In the genomic region with DNA sequence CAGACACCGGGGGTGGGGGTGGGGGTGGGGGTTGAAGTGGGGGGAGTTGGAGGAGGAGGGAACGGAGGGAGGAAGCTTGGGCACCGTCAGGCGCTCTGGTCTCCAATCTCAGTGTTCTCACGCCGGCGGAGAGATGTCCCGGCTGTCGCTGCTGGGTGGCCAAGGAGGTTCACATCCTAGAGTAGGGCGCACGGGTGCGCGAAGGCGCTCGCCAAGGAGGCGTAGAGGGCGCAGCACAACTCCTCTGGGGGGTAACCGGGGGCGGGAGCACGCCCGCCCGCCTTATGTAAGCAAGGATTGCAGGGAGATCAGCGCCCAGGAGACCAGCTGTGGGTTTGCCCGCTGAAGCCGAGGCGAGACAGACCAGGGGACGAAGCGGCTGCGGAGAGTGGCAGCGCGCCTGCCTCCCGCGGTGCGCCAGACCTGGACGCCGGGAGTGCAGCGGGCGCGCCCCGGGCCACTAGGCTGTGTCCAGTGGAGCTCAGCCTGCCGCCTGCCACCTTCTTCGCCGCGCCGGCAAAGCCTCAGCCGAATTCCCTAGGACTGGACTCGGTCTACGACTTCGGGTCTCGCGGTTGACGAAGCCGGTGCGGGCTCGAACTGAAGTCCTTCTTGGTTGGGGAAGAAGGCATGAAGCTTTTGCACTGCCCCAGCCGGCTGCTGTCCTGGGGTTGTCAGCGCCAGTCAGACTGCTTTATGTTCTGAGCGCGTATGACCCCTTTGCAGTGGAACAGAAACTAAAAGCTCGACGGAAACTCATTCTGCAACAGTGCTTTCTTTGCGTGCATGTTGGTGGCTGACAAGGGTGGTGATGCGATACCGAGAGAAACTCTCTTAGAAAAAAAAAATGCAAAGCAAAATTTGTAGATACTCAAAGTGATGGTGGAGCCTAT, we compare ENCODE assay signal across 8 cellular contexts. TPM values are rescaled to one million over a fixed set of nuclear protein-coding genes. Genes with fewer than 3 reads are reported as not detected.
A peak's percentile ranks its signal among the peaks of the same experiment; 100 is the strongest.
DNase-seq lines count a peak whose midpoint lies in the region; ATAC-seq and TF ChIP-seq lines count a peak whose summit lies in the region.

No MANE protein-coding gene starts in this region.

- TF ChIP-seq CTCF in body of pancreas (IDR thresholded peaks at IDR 0.05) (no peak), sigmoid colon (IDR thresholded peaks at IDR 0.05) (no peak)

- H3K9me2 ChIP-seq in GM23248 (ENCODE audit: insufficient read depth), result no peaks in the 10 kb centered on the region

- peak overlapping the region; percentile 41; the same call in 1 of the 2 replicates for H2AFZ ChIP-seq in GM23248

- H3K9ac ChIP-seq in GM23248 (no peak overlapping the region), iPS-20b (ENCODE audit: low read depth, low read length) (peak overlapping the region; percentile 62; the same call in 1 of the 2 replicates)

- intact Hi-C loops in body of pancreas (cut with DNase I) (no loop called here), sigmoid colon (cut with DNase I) (loop anchor here (5.0 kb wide), 1 partner anchor 382 kb away; no protein-coding TSS in a partner anchor)

- no peaks in the 10 kb centered on the region for H3K36me3 ChIP-seq in GM23248 (ENCODE audit: low read depth)
- no peaks in the 10 kb centered on the region for H3K36me3 ChIP-seq in body of pancreas (replicated peaks in 1 of 2; ENCODE audit: insufficient read depth in 1 of 2, low read depth in 2 of 2)
- no peaks in the 10 kb centered on the region for H3K36me3 ChIP-seq in iPS-20b (ENCODE audit: insufficient read depth, low read depth, low read length)
- H3K36me3 ChIP-seq in sigmoid colon, result no peaks in the 10 kb centered on the region

- no peaks in the 10 kb centered on the region for H3K79me2 ChIP-seq in GM23248 (ENCODE audit: insufficient read depth)

- in situ Hi-C loops in GM23248 (cut with MboI), result no loop called here

- TF ChIP-seq EP300 in sigmoid colon (IDR thresholded peaks at IDR 0.05), result no peak

- ATAC-seq in body of pancreas, result peak; percentile 30

- DNase-seq in NCI-H524 (lab: John Stamatoyannopoulos, UW) (peak; percentile 25 to 51), NCI-H524 treated with DMSO at 0.1 percent for 48 hours (lab: John Stamatoyannopoulos, UW) (no peak), GM23248 (peak; percentile 19), MV-4-11 (lab: John Stamatoyannopoulos, UW) (peak; percentile 60), body of pancreas (peak; percentile 10 to 31 (median 21)), sigmoid colon (peak; percentile 62), GM19240 (ENCODE audit: insufficient read length, low spot score) (no peak)

- no peak for TF ChIP-seq POLR2A in body of pancreas (IDR thresholded peaks at IDR 0.05)
- no peak for TF ChIP-seq POLR2A in sigmoid colon (IDR thresholded peaks at IDR 0.05)

- WGBS in GM23248 (ENCODE audit: low coverage in 1 of 2, low lambda C conversion rate in 2 of 2, missing lambda C conversion rate in 2 of 2), 2 experiments, result 5% methylated on average over 54 to 56 of the region's 64 CpGs
- WGBS in body of pancreas, 2 donors, result 0 to 1% methylated on average over 51 to 56 of the region's 64 CpGs
- 1% methylated on average over 64 of the region's 64 CpGs for WGBS in sigmoid colon, 2 donors

- H3K4me1 ChIP-seq in GM23248 (ENCODE audit: insufficient read depth), result no peaks in the 10 kb centered on the region
- H3K4me1 ChIP-seq in body of pancreas, result peaks cover 23% of the 10 kb centered on the region
- H3K4me1 ChIP-seq in iPS-20b (ENCODE audit: insufficient read depth, low read length), result peaks cover 9% of the 10 kb centered on the region; the same call in 1 of the 2 replicates
- peaks cover 0 to 27% (median 20%) of the 10 kb centered on the region in 4 donors for H3K4me1 ChIP-seq in sigmoid colon

- no peaks in the 10 kb centered on the region for H4K20me1 ChIP-seq in GM23248 (ENCODE audit: insufficient read depth)

- no peaks in the 10 kb centered on the region for H3F3A ChIP-seq in GM23248 (ENCODE audit: insufficient read depth)

- H3K27ac ChIP-seq in GM23248 (no peak overlapping the region), body of pancreas (no peak overlapping the region), iPS-20b (ENCODE audit: low read length) (no peak overlapping the region), sigmoid colon (peak overlapping the region; percentile 59 to 75 (median 70))

- peak overlapping the region; percentile 61 for H3K4me3 ChIP-seq in GM23248
- H3K4me3 ChIP-seq in body of pancreas, result peak overlapping the region in 1 of 2 donors; percentile 23
- peak overlapping the region; percentile 71 for H3K4me3 ChIP-seq in iPS-20b (ENCODE audit: low read length)
- peak overlapping the region; percentile 40 to 57 (median 50) for H3K4me3 ChIP-seq in sigmoid colon

- peaks cover 48% of the 10 kb centered on the region for H3K27me3 ChIP-seq in GM23248 (replicated peaks; ENCODE audit: insufficient read depth)
- peaks cover 0 to 3% of the 10 kb centered on the region in 2 donors for H3K27me3 ChIP-seq in body of pancreas
- peaks cover 70% of the 10 kb centered on the region for H3K27me3 ChIP-seq in iPS-20b (ENCODE audit: insufficient read depth, low read length)
- H3K27me3 ChIP-seq in sigmoid colon, result peaks cover 0 to 48% (median 16%) of the 10 kb centered on the region in 3 donors

- H3K9me3 ChIP-seq in GM23248 (ENCODE audit: low read depth) (no peaks in the 10 kb centered on the region), body of pancreas (no peaks in the 10 kb centered on the region), iPS-20b (ENCODE audit: insufficient read depth, low read depth, low read length) (no peaks in the 10 kb centered on the region), sigmoid colon (no peaks in the 10 kb centered on the region)

- H3K4me2 ChIP-seq in GM23248 (ENCODE audit: unreplicated experiment), result peak overlapping the region; percentile 53

RNA-seq across cellular contexts. Expression of a gene that starts 0.7 kb away (rescaled TPM):
- not detected in 2 replicates for total RNA-seq in GM23248 (2014; rRNA removed; shearing (Covaris generic))
- polyA plus RNA-seq in GM23248 (2016; fragmentation: Nextera tagmentation; extraction: Ambion mirVana), result not detected in 2 replicates
- 1 to 10 TPM in 1 of 2 donors, under 1 TPM in 1; 0.52 to 2.0 TPM for total RNA-seq in body of pancreas
- 1 to 10 TPM; 1.1 to 3.1 (median 2.3) TPM for total RNA-seq in sigmoid colon
- 1 to 10 TPM in 2 of 3 donors, under 1 TPM in 1; 0.60 to 1.4 (median 1.0) TPM for polyA plus RNA-seq in sigmoid colon

Comparison
In these comparisons a context has a peak if more than half of its experiments do, and no peak if none do; other contexts are left out.
1. DNase-seq: peak in NCI-H524 (2 of 2), GM23248 (single experiment), MV-4-11 (single experiment), body of pancreas (4 of 4) and sigmoid colon (single experiment); none in NCI-H524 treated with DMSO at 0.1 percent for 48 hours (single experiment) and GM19240 (single experiment).
2. H3K27ac ChIP-seq: peak in sigmoid colon (4 of 4); none in GM23248 (single experiment), body of pancreas (0 of 4) and iPS-20b (single experiment).